In genomic region chr7:27684491-27684890, GRCh38 we compare ENCODE assay signal across 22 cellular contexts. TPM values are rescaled to one million over a fixed set of nuclear protein-coding genes. Genes with fewer than 3 reads are reported as not detected.
DNase-seq lines count a peak whose midpoint lies in the region; ATAC-seq and TF ChIP-seq lines count a peak whose summit lies in the region.
"Had no signal": no experiment of that assay in that cellular context is flagged by ENCODE, and none has a peak within 500 bp of the region (broad histone marks: within the 10 kb centered on the region; RNA-seq: fewer than 3 reads in every experiment).

No MANE protein-coding gene starts in this region.

- H3K36me3 ChIP-seq in GM23248 (ENCODE audit: low read depth) (no peaks in the 10 kb centered on the region), MG63 (no peaks in the 10 kb centered on the region), neural progenitor cell (no peaks in the 10 kb centered on the region), mucosa of descending colon (ENCODE audit: low read depth) (no peaks in the 10 kb centered on the region)
- H3K36me3 ChIP-seq: BLaER1, HAP-1 had no signal

- in situ Hi-C loops in GM23248 (cut with MboI): no loop called here

- H3K4me3 ChIP-seq in GM23248 (no peak overlapping the region), MG63 (no peak overlapping the region), neural progenitor cell (no peak overlapping the region), mucosa of descending colon (no peak overlapping the region)
- H3K4me3 ChIP-seq: BLaER1, GM23338, HAP-1 had no signal

- H3K9ac ChIP-seq in GM23248 (no peak overlapping the region), neural progenitor cell (no peak overlapping the region)
- H3K9ac ChIP-seq: BLaER1 had no signal

- no peaks in the 10 kb centered on the region for H3K9me2 ChIP-seq in GM23248 (ENCODE audit: insufficient read depth)

- peak overlapping the region; percentile 37 for H3K27ac Mint-ChIP-seq in neural progenitor cell
- H3K27ac Mint-ChIP-seq: CD4-positive, CD25-positive, alpha-beta regulatory T cell; GM23338; IgD-negative memory B cell had no signal

- H3K79me2 ChIP-seq in GM23248 (ENCODE audit: insufficient read depth) (no peaks in the 10 kb centered on the region), neural progenitor cell (ENCODE audit: low read depth) (no peaks in the 10 kb centered on the region)

- H3K27me3 Mint-ChIP-seq in neural progenitor cell (ENCODE audit: insufficient read depth, low read depth): no peaks in the 10 kb centered on the region

- H3K36me3 Mint-ChIP-seq in neural progenitor cell: no peaks in the 10 kb centered on the region
- H3K36me3 Mint-ChIP-seq: CD4-positive, CD25-positive, alpha-beta regulatory T cell; IgD-negative memory B cell had no signal

- no peaks in the 10 kb centered on the region for H3K4me1 Mint-ChIP-seq in neural progenitor cell
- H3K4me1 Mint-ChIP-seq: CD4-positive, CD25-positive, alpha-beta regulatory T cell had no signal

- no peak for TF ChIP-seq CTCF in neural progenitor cell (IDR thresholded peaks at IDR 0.05)
- no peak for TF ChIP-seq CTCF in mucosa of descending colon (IDR thresholded peaks at IDR 0.05)

- intact Hi-C loops in mucosa of descending colon (cut with DNase I, micrococcal nuclease): no loop called here

- ATAC-seq in mucosa of descending colon: no peak
- ATAC-seq: GM23338, Panc1 had no signal

- DNase-seq in GM23248 (no peak), MG63 (peak; percentile 14), amniotic epithelial cell (ENCODE audit: low read depth) (peak; percentile 65), neural progenitor cell (ENCODE audit: low spot score) (no peak), mucosa of descending colon (no peak), middle frontal gyrus (ENCODE audit: extremely low spot score, low spot score) (no peak), D341Med (ENCODE audit: low spot score) (no peak)
- DNase-seq in activated CD4-positive, alpha-beta T cell treated with anti-CD3 and anti-CD28 coated beads, Interleukin-2, amount 50 U/mL, for 4 hours: no peak
- DNase-seq: CD4-positive, CD25-positive, alpha-beta regulatory T cell; NCI-H1105 treated with DMSO at 0.1 percent for 48 hours; NCI-H146; NCI-H1930; NCI-H2107; NCI-H446 treated with DMSO at 0.1 percent for 48 hours; NCI-H526; SHP77 had no signal

- H2AFZ ChIP-seq in GM23248 (peak overlapping the region; percentile 26; the same call in 1 of the 2 replicates), neural progenitor cell (replicated peaks) (no peak overlapping the region)
- H2AFZ ChIP-seq: GM23338 had no signal

- H4K20me1 ChIP-seq in GM23248 (ENCODE audit: insufficient read depth) (no peaks in the 10 kb centered on the region), neural progenitor cell (ENCODE audit: low read depth) (no peaks in the 10 kb centered on the region)
- H4K20me1 ChIP-seq: BLaER1 had no signal

- H3F3A ChIP-seq in GM23248 (ENCODE audit: insufficient read depth) (peaks cover 15% of the 10 kb centered on the region), neural progenitor cell (ENCODE audit: low read depth) (no peaks in the 10 kb centered on the region)

- no peak overlapping the region for H3K4me3 Mint-ChIP-seq in neural progenitor cell
- H3K4me3 Mint-ChIP-seq: CD4-positive, CD25-positive, alpha-beta regulatory T cell; GM23338 had no signal

- H3K4me1 ChIP-seq in GM23248 (ENCODE audit: insufficient read depth) (peaks cover 36% of the 10 kb centered on the region), neural progenitor cell (no peaks in the 10 kb centered on the region), mucosa of descending colon (ENCODE audit: low read depth) (no peaks in the 10 kb centered on the region)
- H3K4me1 ChIP-seq: HAP-1 had no signal

- WGBS in GM23248 (ENCODE audit: low coverage in 1 of 2, low lambda C conversion rate in 2 of 2, missing lambda C conversion rate in 2 of 2), 2 experiments: 84 to 90% methylated on average over 4 of the region's 4 CpGs

- peaks cover 3% of the 10 kb centered on the region for H3K9me3 Mint-ChIP-seq in neural progenitor cell
- H3K9me3 Mint-ChIP-seq: GM23338, IgD-negative memory B cell had no signal

- H3K27me3 ChIP-seq in GM23248 (replicated peaks; ENCODE audit: insufficient read depth) (no peaks in the 10 kb centered on the region), MG63 (no peaks in the 10 kb centered on the region), neural progenitor cell (no peaks in the 10 kb centered on the region)
- H3K27me3 ChIP-seq: BLaER1 had no signal

- H3K27ac ChIP-seq in GM23248: no peak overlapping the region
- no peak overlapping the region for H3K27ac ChIP-seq in neural progenitor cell
- H3K27ac ChIP-seq: BLaER1, RWPE1 had no signal

- H3K9me3 ChIP-seq in GM23248 (ENCODE audit: low read depth) (no peaks in the 10 kb centered on the region), MG63 (no peaks in the 10 kb centered on the region), neural progenitor cell (ENCODE audit: low read depth) (no peaks in the 10 kb centered on the region), mucosa of descending colon (no peaks in the 10 kb centered on the region)
- H3K9me3 ChIP-seq: BLaER1, HAP-1 had no signal

- H3K4me2 ChIP-seq in GM23248 (ENCODE audit: unreplicated experiment) (no peak overlapping the region), neural progenitor cell (no peak overlapping the region)
- H3K4me2 ChIP-seq: BLaER1, GM23338 had no signal

RNA-seq across cellular contexts. Expression of gene HIBADH, which starts 21.8 kb away (rescaled TPM):
- total RNA-seq in GM23248 (2014; rRNA removed; shearing (Covaris generic)): 70.1 and 70.9 TPM in 2 replicates
- polyA plus RNA-seq in GM23248 (2016; fragmentation: Nextera tagmentation; extraction: Ambion mirVana): 87.0 and 96.3 TPM in 2 replicates
- total RNA-seq in MG63 (2014; rRNA removed; shearing (Covaris generic); ENCODE audit: low replicate concordance): 19.0 and 31.0 TPM in 2 replicates
- total RNA-seq in neural progenitor cell (ENCODE audit: low replicate concordance): 70.6 and 88.6 TPM in 2 replicates
- total RNA-seq in mucosa of descending colon: 10 to 100 TPM; 26.2 to 49.2 (median 30.1) TPM

RNA-seq across cellular contexts. Expression of gene TAX1BP1, which starts 55.5 kb away (rescaled TPM):
- total RNA-seq in GM23248 (2014; rRNA removed; shearing (Covaris generic)): 79.4 and 98.1 TPM in 2 replicates
- polyA plus RNA-seq in GM23248 (2016; fragmentation: Nextera tagmentation; extraction: Ambion mirVana): 131 and 137 TPM in 2 replicates
- total RNA-seq in MG63 (2014; rRNA removed; shearing (Covaris generic); ENCODE audit: low replicate concordance): 18.6 and 27.3 TPM in 2 replicates
- total RNA-seq in neural progenitor cell (ENCODE audit: low replicate concordance): 66.8 and 80.0 TPM in 2 replicates
- total RNA-seq in mucosa of descending colon: 100 to 1,000 TPM; 115 to 163 (median 150) TPM

Comparison
In these comparisons a context has a peak if more than half of its experiments do, and no peak if none do; other contexts are left out.
1. DNase-seq: peak in MG63 (single experiment) and amniotic epithelial cell (single experiment); none in GM23248 (single experiment), neural progenitor cell (single experiment), mucosa of descending colon (0 of 3), activated CD4-positive, alpha-beta T cell treated with anti-CD3 and anti-CD28 coated beads, Interleukin-2, amount 50 U/mL, for 4 hours (0 of 2), middle frontal gyrus (single experiment) and D341Med (single experiment).